4 cellular contexts compared by ENCODE assay signal in genomic region chr2:106878206-106878605, GRCh38. TPM values are rescaled to one million over a fixed set of nuclear protein-coding genes. Genes with fewer than 3 reads are reported as not detected.
"Had no signal": no experiment of that assay in that cellular context is flagged by ENCODE, and none has a peak within 500 bp of the region (broad histone marks: within the 10 kb centered on the region; RNA-seq: fewer than 3 reads in every experiment).

No MANE protein-coding gene starts in this region.

- DNase-seq: GDM1, GF-D8 had no signal

- ATAC-seq: GM12878 had no signal

- H3K4me3 ChIP-seq: GM12878 had no signal

RNA-seq across cellular contexts. Expression of gene ST6GAL2, which starts 7.8 kb away (rescaled TPM):
- total RNA-seq: G401, GM12878 had no signal
